ENCODE assay signal across 10 cellular contexts in genomic region chr7:55309040-55309991, GRCh38. TPM values are rescaled to one million over a fixed set of nuclear protein-coding genes. Genes with fewer than 3 reads are reported as not detected.
DNase-seq lines count a peak whose midpoint lies in the region; ATAC-seq and TF ChIP-seq lines count a peak whose summit lies in the region.
"Had no signal": no experiment of that assay in that cellular context is flagged by ENCODE, and none has a peak within 500 bp of the region (broad histone marks: within the 10 kb centered on the region; RNA-seq: fewer than 3 reads in every experiment).

No MANE protein-coding gene starts in this region.

- H3K9me2 ChIP-seq in SK-N-SH = no peaks in the 10 kb centered on the region

- TF ChIP-seq RAD21 in SK-N-SH (IDR thresholded peaks at IDR 0.05; ENCODE audit: low read length) = no peak

- no peak overlapping the region for H3K4me3 ChIP-seq in SK-N-SH (ENCODE audit: low read depth in 2 of 2, low read length in 1 of 2)
- H3K4me3 ChIP-seq: A549 had no signal

- H3K27ac ChIP-seq in SK-N-SH (ENCODE audit: low read depth in 2 of 2, low read length in 1 of 2) = peak overlapping the region; percentile 60 to 71; a peak in 2 of 4 replicates
- H3K27ac ChIP-seq: A549 had no signal

- CTCF ChIA-PET in SK-N-SH (lab: Yijun Ruan, JAX) = interaction anchor here (0.6 to 5.5 kb wide), 5 partner anchors 12 to 616 kb away, joined by 3 to 20 read pairs (median 8); no protein-coding TSS in a partner anchor

- no peak for TF ChIP-seq CTCF in SK-N-SH (IDR thresholded peaks at IDR 0.05)

- TF ChIP-seq EP300 in SK-N-SH (IDR thresholded peaks at IDR 0.05; ENCODE audit: borderline replicate concordance in 1 of 2, low read depth in 1 of 2, low read length in 1 of 2) = no peak

- no peaks in the 10 kb centered on the region for H4K20me1 ChIP-seq in SK-N-SH (ENCODE audit: insufficient read depth)

- POLR2A ChIA-PET in SK-N-SH (lab: Yijun Ruan, JAX) = interaction anchor here (0.7 kb wide), 1 partner anchor 192 kb away, joined by 4 read pairs; no protein-coding TSS in a partner anchor

- WGBS in SK-N-SH (ENCODE audit: low lambda C conversion rate) = 87% methylated on average over 17 of the region's 17 CpGs

- no peaks in the 10 kb centered on the region for H3K27me3 ChIP-seq in SK-N-SH (ENCODE audit: insufficient read depth)

- H3K4me2 ChIP-seq in SK-N-SH = no peak overlapping the region
- H3K4me2 ChIP-seq: A549 had no signal

- DNase-seq in SK-N-SH (no peak), NCI-H1417 (lab: John Stamatoyannopoulos, UW) (no peak), D341Med (ENCODE audit: low spot score) (no peak), NCI-H2029 (lab: John Stamatoyannopoulos, UW) (no peak)
- DNase-seq in activated CD8-positive, alpha-beta memory T cell treated with anti-CD3 and anti-CD28 coated beads, Interleukin-2, amount 50 U/mL, for 24 hours (ENCODE audit: extremely low read depth) = peak; percentile 39
- DNase-seq in stimulated activated CD4-positive, alpha-beta T cell treated with anti-CD3 and anti-CD28 coated beads, Interleukin-12 subunit alpha, Interleukin-12 subunit beta, amount 100 ng/mL, for 24 hours (ENCODE audit: low read depth in 2 of 2) = peak; percentile 27 to 59

- no peak overlapping the region for H2AFZ ChIP-seq in SK-N-SH (ENCODE audit: low read depth)

- ATAC-seq in SK-N-SH treated with all-trans-retinoic acid at 6 μM for 48 hours = no peak
- peak; percentile 91 for ATAC-seq in HG03354 (IDR thresholded peaks at IDR 0.05; ENCODE audit: poor library complexity, severe bottlenecking, unreplicated experiment)
- ATAC-seq: left colon had no signal

- no peaks in the 10 kb centered on the region for H3K79me2 ChIP-seq in SK-N-SH (ENCODE audit: insufficient read depth)

- H3F3A ChIP-seq in SK-N-SH (replicated peaks; ENCODE audit: insufficient read depth) = peaks cover 15% of the 10 kb centered on the region

- H3K9ac ChIP-seq in SK-N-SH = no peak overlapping the region

- no peaks in the 10 kb centered on the region for H3K9me3 ChIP-seq in SK-N-SH
- H3K9me3 ChIP-seq: A549 had no signal

- peaks cover 0 to 20% of the 10 kb centered on the region in 2 experiments; a peak in 2 of 4 replicates for H3K4me1 ChIP-seq in SK-N-SH (ENCODE audit: control insufficient read depth in 1 of 2, insufficient read depth in 2 of 2, low read depth in 1 of 2, low read length in 1 of 2)
- H3K4me1 ChIP-seq: A549 had no signal

- H3K36me3 ChIP-seq in SK-N-SH (replicated peaks in 1 of 2; ENCODE audit: control insufficient read depth in 1 of 2, insufficient read depth in 2 of 2, low read length in 1 of 2) = no peaks in the 10 kb centered on the region

TF ChIP-seq in SK-N-SH, 30 proteins besides CTCF, POLR2A, EP300 and RAD21 (continues in another document):
- TF ChIP-seq TEAD4 (IDR thresholded peaks at IDR 0.05; ENCODE audit: borderline replicate concordance, insufficient read depth) = no peak
- no peak for TF ChIP-seq FOXJ3 (CRISPR knock-in tag; IDR thresholded peaks at IDR 0.05)
- no peak for TF ChIP-seq IRF3 (IDR thresholded peaks at IDR 0.05; ENCODE audit: low read depth, low read length)
- TF ChIP-seq TCF12 (IDR thresholded peaks at IDR 0.05) = no peak
- no peak for TF ChIP-seq ELF1 (IDR thresholded peaks at IDR 0.05)
- TF ChIP-seq TAF1 (IDR thresholded peaks at IDR 0.05; ENCODE audit: borderline replicate concordance, low read depth, low read length) = no peak
- TF ChIP-seq REST (IDR thresholded peaks at IDR 0.05; ENCODE audit: low read depth, low read length) = no peak
- no peak for TF ChIP-seq FOXM1 (IDR thresholded peaks at IDR 0.05; ENCODE audit: low read depth)
- no peak for TF ChIP-seq RXRA (IDR thresholded peaks at IDR 0.05; ENCODE audit: borderline replicate concordance, low read depth)
- no peak for TF ChIP-seq FOSL2 (IDR thresholded peaks at IDR 0.05; ENCODE audit: borderline replicate concordance, low read depth)
- TF ChIP-seq EZH2phosphoT487 (IDR thresholded peaks at IDR 0.05; ENCODE audit: borderline replicate concordance, low read depth) = no peak

TF ChIP-seq in SK-N-SH treated with all-trans-retinoic acid at 6 μM for 48 hours, 23 proteins besides CTCF, POLR2A, EP300 and RAD21:
- no peak for TF ChIP-seq ZNF70 (CRISPR knock-in tag; IDR thresholded peaks at IDR 0.05)
- TF ChIP-seq, protein P1, sequence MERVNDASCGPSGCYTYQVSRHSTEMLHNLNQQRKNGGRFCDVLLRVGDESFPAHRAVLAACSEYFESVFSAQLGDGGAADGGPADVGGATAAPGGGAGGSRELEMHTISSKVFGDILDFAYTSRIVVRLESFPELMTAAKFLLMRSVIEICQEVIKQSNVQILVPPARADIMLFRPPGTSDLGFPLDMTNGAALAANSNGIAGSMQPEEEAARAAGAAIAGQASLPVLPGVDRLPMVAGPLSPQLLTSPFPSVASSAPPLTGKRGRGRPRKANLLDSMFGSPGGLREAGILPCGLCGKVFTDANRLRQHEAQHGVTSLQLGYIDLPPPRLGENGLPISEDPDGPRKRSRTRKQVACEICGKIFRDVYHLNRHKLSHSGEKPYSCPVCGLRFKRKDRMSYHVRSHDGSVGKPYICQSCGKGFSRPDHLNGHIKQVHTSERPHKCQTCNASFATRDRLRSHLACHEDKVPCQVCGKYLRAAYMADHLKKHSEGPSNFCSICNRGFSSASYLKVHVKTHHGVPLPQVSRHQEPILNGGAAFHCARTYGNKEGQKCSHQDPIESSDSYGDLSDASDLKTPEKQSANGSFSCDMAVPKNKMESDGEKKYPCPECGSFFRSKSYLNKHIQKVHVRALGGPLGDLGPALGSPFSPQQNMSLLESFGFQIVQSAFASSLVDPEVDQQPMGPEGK (CRISPR knock-in tag; IDR thresholded peaks at IDR 0.05; ENCODE audit: borderline replicate concordance) = no peak

RNA-seq across cellular contexts. Expression of gene LANCL2, which starts 55.8 kb away (rescaled TPM):
- polyA plus RNA-seq in SK-N-SH (2012; rRNA removed) = 25.8 and 36.7 TPM in 2 replicates
- 26.2 and 27.8 TPM in 2 replicates for polyA plus RNA-seq in SK-N-SH (2012; cell fraction: cytosol; rRNA removed)
- 47.6 and 71.0 TPM in 2 replicates for polyA plus RNA-seq in SK-N-SH (2012; cell fraction: nucleus; rRNA removed)

Comparison
In these comparisons a context has a peak if more than half of its experiments do, and no peak if none do; other contexts are left out.
1. DNase-seq: peak in activated CD8-positive, alpha-beta memory T cell treated with anti-CD3 and anti-CD28 coated beads, Interleukin-2, amount 50 U/mL, for 24 hours (single experiment) and stimulated activated CD4-positive, alpha-beta T cell treated with anti-CD3 and anti-CD28 coated beads, Interleukin-12 subunit alpha, Interleukin-12 subunit beta, amount 100 ng/mL, for 24 hours (2 of 2); none in SK-N-SH (single experiment), NCI-H1417 (0 of 3), D341Med (single experiment) and NCI-H2029 (single experiment).